7 cellular contexts compared by ENCODE assay signal in the genomic region with DNA sequence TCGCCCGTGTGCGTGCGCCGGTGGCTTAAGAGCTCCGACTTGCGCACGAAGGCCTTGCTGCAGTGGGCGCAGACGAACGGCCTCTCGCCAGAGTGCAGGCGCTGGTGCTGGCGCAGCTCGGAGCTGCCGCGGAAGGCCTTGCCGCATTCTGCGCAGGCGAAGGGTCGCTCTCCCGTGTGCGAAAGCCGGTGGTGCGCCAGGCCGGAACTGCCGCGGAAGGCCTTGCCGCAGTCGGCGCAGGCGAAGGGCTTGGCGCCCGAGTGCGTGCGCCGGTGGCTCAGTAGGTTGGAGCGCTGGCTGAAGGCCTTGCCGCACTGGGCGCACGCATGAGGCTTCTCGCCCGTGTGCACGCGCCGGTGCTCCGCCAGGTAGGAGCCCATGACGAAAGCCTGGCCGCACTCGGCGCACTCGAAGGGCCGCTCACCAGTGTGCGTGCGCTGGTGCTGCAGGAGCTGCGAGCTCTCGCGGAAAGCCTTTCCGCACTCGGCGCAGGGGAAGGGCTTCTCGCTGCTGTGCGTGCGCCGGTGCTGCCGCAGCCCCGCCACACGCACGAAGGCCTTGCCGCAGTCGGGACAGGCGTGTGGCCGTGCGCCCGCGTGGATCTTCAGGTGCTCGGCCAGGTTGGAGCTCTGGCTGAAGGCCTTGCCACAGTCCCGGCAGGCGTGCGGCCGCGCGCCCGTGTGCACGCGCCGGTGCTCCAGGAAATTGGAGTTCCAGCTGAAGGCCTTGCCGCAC. TPM values are rescaled to one million over a fixed set of nuclear protein-coding genes. Genes with fewer than 3 reads are reported as not detected.
DNase-seq lines count a peak whose midpoint lies in the region; ATAC-seq and TF ChIP-seq lines count a peak whose summit lies in the region.
"Had no signal": no experiment of that assay in that cellular context is flagged by ENCODE, and none has a peak within 500 bp of the region (broad histone marks: within the 10 kb centered on the region; RNA-seq: fewer than 3 reads in every experiment).

No MANE protein-coding gene starts in this region.

- no peak overlapping the region for H3K27ac ChIP-seq in tibial nerve
- H3K27ac ChIP-seq: WERI-Rb-1 had no signal

- no peak for TF ChIP-seq EP300 in tibial nerve (IDR thresholded peaks at IDR 0.05)

- no peak for TF ChIP-seq CTCF in tibial nerve (IDR thresholded peaks at IDR 0.05)

- peak; percentile 82 for DNase-seq in activated CD8-positive, alpha-beta memory T cell treated with anti-CD3 and anti-CD28 coated beads for 24 hours
- DNase-seq in cardiac septum (ENCODE audit: low spot score) (peak; percentile 62), tibial nerve (ENCODE audit: low spot score in 2 of 2) (no peak), hippocampal formation (lab: John Stamatoyannopoulos, UW) (no peak)
- DNase-seq: WERI-Rb-1 had no signal

- intact Hi-C loops in cardiac septum (cut with DNase I) = no loop called here

- ATAC-seq in GM21367 (IDR thresholded peaks at IDR 0.05; ENCODE audit: unreplicated experiment) = no peak
- ATAC-seq in GM21423 (IDR thresholded peaks at IDR 0.05; ENCODE audit: unreplicated experiment) = no peak

- peak overlapping the region in 3 of 4 donors; percentile 16 to 41 (median 28) for H3K4me3 ChIP-seq in tibial nerve

- no peak for TF ChIP-seq POLR2A in tibial nerve (IDR thresholded peaks at IDR 0.05)

- H3K9me3 ChIP-seq in tibial nerve = peaks cover 0 to 5% (median 0%) of the 10 kb centered on the region in 4 donors

- peaks cover 0 to 18% of the 10 kb centered on the region in 2 donors for H3K27me3 ChIP-seq in tibial nerve

- peaks cover 0 to 22% (median 9%) of the 10 kb centered on the region in 4 donors for H3K4me1 ChIP-seq in tibial nerve

- H3K36me3 ChIP-seq in tibial nerve = peaks cover 0 to 49% (median 0%) of the 10 kb centered on the region in 3 donors
- H3K36me3 ChIP-seq: WERI-Rb-1 had no signal

- 14 to 24% methylated on average over 27 to 65 of the region's 88 CpGs for WGBS in tibial nerve, 2 donors

RNA-seq across cellular contexts. Expression of a gene that starts 3.1 kb away (rescaled TPM):
- total RNA-seq in cardiac septum (5.2 TPM), tibial nerve (100 to 1,000 TPM in 1 of 4 donors, 10 to 100 TPM in 3; 86.1 to 165 (median 97.6) TPM)

RNA-seq across cellular contexts. Expression of a gene that starts 6.1 kb away (rescaled TPM):
- 0.40 TPM for total RNA-seq in cardiac septum
- total RNA-seq in tibial nerve = 1 to 10 TPM; 2.9 to 6.5 (median 3.9) TPM

RNA-seq across cellular contexts. Expression of a gene that starts 24.4 kb away (rescaled TPM):
- total RNA-seq in cardiac septum = 0.54 TPM
- 1 to 10 TPM; 1.3 to 6.9 (median 2.6) TPM for total RNA-seq in tibial nerve

RNA-seq across cellular contexts. Expression of a gene that starts 29.6 kb away (rescaled TPM):
- 2.1 TPM for total RNA-seq in cardiac septum
- 1 to 10 TPM; 2.2 to 4.8 (median 4.2) TPM for total RNA-seq in tibial nerve

RNA-seq across cellular contexts. Expression of a gene that starts 30.7 kb away (rescaled TPM):
- total RNA-seq in cardiac septum (394 TPM), tibial nerve (1,000 to 10,000 TPM; 1,161 to 1,574 (median 1,263) TPM)

Comparison
In these comparisons a context has a peak if more than half of its experiments do, and no peak if none do; other contexts are left out.
1. DNase-seq: peak in activated CD8-positive, alpha-beta memory T cell treated with anti-CD3 and anti-CD28 coated beads for 24 hours (single experiment) and cardiac septum (single experiment); none in tibial nerve (0 of 2) and hippocampal formation (0 of 2).
2. RNA of a gene that starts 3.1 kb away (total RNA-seq): 86.1 to 165 TPM in tibial nerve; 5.2 TPM in cardiac septum (single experiment); every median in the first group is over 10 times any median in the second.